In genomic region chr15:90389513-90389912, GRCh38 we compare ENCODE assay signal across 9 cellular contexts. TPM values are rescaled to one million over a fixed set of nuclear protein-coding genes. Genes with fewer than 3 reads are reported as not detected.
DNase-seq lines count a peak whose midpoint lies in the region; ATAC-seq, FAIRE-seq and TF ChIP-seq lines count a peak whose summit lies in the region.
"Had no signal": no experiment of that assay in that cellular context is flagged by ENCODE, and none has a peak within 500 bp of the region (broad histone marks: within the 10 kb centered on the region; RNA-seq: fewer than 3 reads in every experiment).

No MANE protein-coding gene starts in this region.

- BruUV-seq in HepG2 (replicated peaks; lab: Mats Ljungman, UMichigan): no TSS peak

- no peak for TF ChIP-seq RAD21 in HepG2 (CRISPR knock-in tag; IDR thresholded peaks at IDR 0.05)

- in situ Hi-C loops in HepG2 (cut with HindIII; ENCODE audit: extremely low pct_ligation_motif_present, low pct_unique_long_range_greater_than_20kb): no loop called here

- H3K4me1 Mint-ChIP-seq in T-helper 1 cell treated with Interleukin-12 subunit alpha and Interleukin-12 subunit beta and Interleukin-4 antibody, amounts not matched to agents 30 μg/mL and 1 μg/mL, for 36 hours (ENCODE audit: low read depth): peaks cover 52% of the 10 kb centered on the region

- H3K4me1 ChIP-seq in adrenal gland (replicated peaks in 1 of 2) (peaks cover 31 to 51% of the 10 kb centered on the region in 2 donors), HepG2 (ENCODE audit: insufficient read depth, low read length) (peaks cover 22% of the 10 kb centered on the region)

- H3K27ac ChIP-seq in adrenal gland (peak overlapping the region in 3 of 5 donors; percentile 17 to 98 (median 96)), HepG2 (ENCODE audit: extremely low read length, insufficient read depth, low read length) (no peak overlapping the region), substantia nigra (ENCODE audit: low read depth, low read length, poor library complexity, severe bottlenecking) (peak overlapping the region; percentile 88)

- no peak for FAIRE-seq in HepG2 (lab: Jason Lieb, UNC)
- FAIRE-seq: A204.1 had no signal

- H3K9me3 Mint-ChIP-seq in T-helper 1 cell treated with Interleukin-12 subunit alpha and Interleukin-12 subunit beta and Interleukin-4 antibody, amounts not matched to agents 30 μg/mL and 1 μg/mL, for 36 hours: no peaks in the 10 kb centered on the region

- TF ChIP-seq CTCF in adrenal gland (IDR thresholded peaks at IDR 0.05) (no peak), HepG2 (CRISPR knock-in tag; IDR thresholded peaks at IDR 0.05) (no peak)

- intact Hi-C loops in adrenal gland (cut with DNase I) (no loop called here), HepG2 (cut with micrococcal nuclease; ENCODE audit: unreplicated experiment) (no loop called here)

- peak overlapping the region in 1 of 4 donors; percentile 94 for H3K4me3 ChIP-seq in adrenal gland
- H3K4me3 ChIP-seq in HepG2 (replicated peaks in 1 of 3; ENCODE audit: insufficient read depth in 1 of 3, low read depth in 2 of 3, low read length in 3 of 3): peak overlapping the region; percentile 90 to 96 (median 92)

- H2AFZ ChIP-seq in HepG2 (ENCODE audit: low read length): no peak overlapping the region

- H3K36me3 ChIP-seq in adrenal gland (replicated peaks in 1 of 2) (peaks cover 0 to 18% of the 10 kb centered on the region in 2 donors), HepG2 (replicated peaks in 1 of 2; ENCODE audit: control insufficient read depth in 1 of 2, insufficient read depth in 2 of 2, low read length in 2 of 2) (peaks cover 2 to 11% of the 10 kb centered on the region in 2 experiments; a peak in 2 of 5 replicates)

- 51 to 67% (median 60%) methylated on average over 6 of the region's 6 CpGs for WGBS in adrenal gland, 4 donors
- 63% methylated on average over 6 of the region's 6 CpGs for WGBS in HepG2 (ENCODE audit: low lambda C conversion rate)

- CTCF ChIA-PET in HepG2 (lab: Yijun Ruan, JAX; ENCODE audit: low intra/inter-chr PET ratio, low total read pairs): no interaction called here

- peaks cover 6% of the 10 kb centered on the region for H3K79me2 ChIP-seq in HepG2 (ENCODE audit: insufficient read depth, low read length)

- H3K27me3 Mint-ChIP-seq in T-helper 1 cell treated with Interleukin-12 subunit alpha and Interleukin-12 subunit beta and Interleukin-4 antibody, amounts not matched to agents 30 μg/mL and 1 μg/mL, for 36 hours (ENCODE audit: low read depth): no peaks in the 10 kb centered on the region

- H3K9me3 ChIP-seq in adrenal gland (replicated peaks in 1 of 3) (no peaks in the 10 kb centered on the region), HepG2 (ENCODE audit: low read length) (no peaks in the 10 kb centered on the region)

- H3K27ac Mint-ChIP-seq in T-helper 1 cell treated with Interleukin-12 subunit alpha and Interleukin-12 subunit beta and Interleukin-4 antibody, amounts not matched to agents 30 μg/mL and 1 μg/mL, for 36 hours: peak overlapping the region; percentile 90

- TF ChIP-seq POLR2A in adrenal gland (IDR thresholded peaks at IDR 0.05) (no peak), HepG2 (IDR thresholded peaks at IDR 0.05; ENCODE audit: insufficient read depth in 1 of 2, low read depth in 2 of 2, low read length in 2 of 2) (no peak)

- peak overlapping the region; percentile 81 for H3K4me2 ChIP-seq in HepG2 (ENCODE audit: low read depth, low read length)

- POLR2A ChIA-PET in HepG2 (lab: Yijun Ruan, JAX): interaction anchor here (0.7 to 2.4 kb wide), 2 partner anchors 11 to 60 kb away, joined by 3 to 17 read pairs; no protein-coding TSS in a partner anchor

- peaks cover 39% of the 10 kb centered on the region for H3K36me3 Mint-ChIP-seq in T-helper 1 cell treated with Interleukin-12 subunit alpha and Interleukin-12 subunit beta and Interleukin-4 antibody, amounts not matched to agents 30 μg/mL and 1 μg/mL, for 36 hours (ENCODE audit: low read depth)

- no peak for ATAC-seq in HepG2
- no peak for ATAC-seq in HG02938 (IDR thresholded peaks at IDR 0.05; ENCODE audit: unreplicated experiment)

- H3K4me3 Mint-ChIP-seq in T-helper 1 cell treated with Interleukin-12 subunit alpha and Interleukin-12 subunit beta and Interleukin-4 antibody, amounts not matched to agents 30 μg/mL and 1 μg/mL, for 36 hours: peak overlapping the region; percentile 87

- no peaks in the 10 kb centered on the region for H3K27me3 ChIP-seq in adrenal gland
- H3K27me3 ChIP-seq in HepG2 (ENCODE audit: control insufficient read depth in 1 of 2, insufficient read depth in 2 of 2, low read length in 2 of 2): no peaks in the 10 kb centered on the region; a peak in 1 of 5 replicates

- H4K20me1 ChIP-seq in HepG2 (ENCODE audit: insufficient read depth, low read length): no peaks in the 10 kb centered on the region

- TF ChIP-seq EP300 in HepG2 (IDR thresholded peaks at IDR 0.05; ENCODE audit: low read depth in 2 of 2, low read length in 2 of 2): no peak
- no peak for TF ChIP-seq EP300 in HepG2 (CRISPR knock-in tag; IDR thresholded peaks at IDR 0.05; ENCODE audit: borderline replicate concordance)

- peak overlapping the region; percentile 82; the same call in 1 of the 2 replicates for H3K9ac ChIP-seq in HepG2 (ENCODE audit: insufficient read depth, low read depth, low read length)

- DNase-seq in T-helper 1 cell: no peak
- no peak for DNase-seq in adrenal gland
- DNase-seq in HepG2 (ENCODE audit: low spot score): no peak
- DNase-seq in substantia nigra (lab: John Stamatoyannopoulos, UW): no peak
- no peak for DNase-seq in anterior cingulate cortex (lab: John Stamatoyannopoulos, UW)
- no peak for DNase-seq in central memory CD4-positive, alpha-beta T cell

RNA-seq across cellular contexts. Expression of gene IQGAP1, which starts 1.5 kb away (rescaled TPM):
- total RNA-seq in adrenal gland: 100 to 1,000 TPM; 122 to 261 (median 162) TPM
- polyA plus RNA-seq in adrenal gland: 100 to 1,000 TPM in 1 of 3 donors, 10 to 100 TPM in 2; 34.3 to 195 (median 57.7) TPM
- total RNA-seq in HepG2 (2016; rRNA removed; fragmentation: Illumina TruSeq; extraction: Trizol): 25.9 and 37.9 TPM in 2 replicates
- total RNA-seq in HepG2 (2016; cell fraction: cytosol; rRNA removed; fragmentation: Illumina TruSeq; extraction: Trizol; ENCODE audit: low read depth): 7.0 and 10.3 TPM in 2 replicates
- 24.2 and 39.8 TPM in 2 replicates for total RNA-seq in HepG2 (2016; cell fraction: insoluble cytoplasmic fraction; rRNA removed; fragmentation: Illumina TruSeq; extraction: Trizol)
- total RNA-seq in HepG2 (2016; cell fraction: membrane; rRNA removed; fragmentation: Illumina TruSeq; extraction: Trizol): 4.9 and 6.0 TPM in 2 replicates
- total RNA-seq in HepG2 (2016; cell fraction: nucleus; rRNA removed; fragmentation: Illumina TruSeq; extraction: Trizol): 45.8 and 61.3 TPM in 2 replicates
- polyA plus RNA-seq in HepG2 (2011; rRNA removed): 22.5 and 29.5 TPM in 2 replicates
- 6.9 and 8.8 TPM in 2 replicates for polyA plus RNA-seq in HepG2 (2011; cell fraction: cytosol; rRNA removed)
- polyA plus RNA-seq in HepG2 (2011; cell fraction: nucleus; rRNA removed): 43.0 and 44.1 TPM in 2 replicates
- polyA plus RNA-seq in HepG2 (2012): 19.9 and 21.7 TPM in 2 replicates
- polyA plus RNA-seq in HepG2 (2016; cell fraction: cytosol; fragmentation: Illumina TruSeq; extraction: Trizol; ENCODE audit: low read depth): 0.76 and 1.4 TPM in 2 replicates
- polyA plus RNA-seq in HepG2 (2016; cell fraction: insoluble cytoplasmic fraction; fragmentation: Illumina TruSeq; extraction: Trizol; ENCODE audit: low read depth): 26.8 and 29.0 TPM in 2 replicates
- 2.5 and 4.1 TPM in 2 replicates for polyA plus RNA-seq in HepG2 (2016; cell fraction: membrane; fragmentation: Illumina TruSeq; extraction: Trizol; ENCODE audit: low read depth)
- polyA plus RNA-seq in HepG2 (2016; cell fraction: nucleus; fragmentation: Illumina TruSeq; extraction: Trizol; ENCODE audit: insufficient read depth, low read depth): 58.6 and 63.1 TPM in 2 replicates
- 43.9 and 274 TPM in 2 replicates for polyA minus RNA-seq in HepG2 (2011; rRNA and poly(A)+ RNA removed; ENCODE audit: low replicate concordance)
- 20.6 and 26.9 TPM in 2 replicates for polyA minus RNA-seq in HepG2 (2011; cell fraction: cytosol; rRNA and poly(A)+ RNA removed)
- 216 and 230 TPM in 2 replicates for polyA minus RNA-seq in HepG2 (2011; cell fraction: nucleus; rRNA and poly(A)+ RNA removed)

RNA-seq across cellular contexts. Expression of gene ZNF774, which starts 37.4 kb away (rescaled TPM):
- total RNA-seq in adrenal gland (10 to 100 TPM in 2 of 8 donors, 1 to 10 TPM in 6; 3.3 to 21.4 (median 6.6) TPM), HepG2 (2016; rRNA removed; fragmentation: Illumina TruSeq; extraction: Trizol) (0.98 and 1.4 TPM in 2 replicates)
- polyA plus RNA-seq in adrenal gland (1 to 10 TPM; 1.0 to 5.7 (median 1.8) TPM), HepG2 (2011; rRNA removed) (0.59 and 0.61 TPM in 2 replicates)
- 0.09 and 1.2 TPM in 2 replicates for total RNA-seq in HepG2 (2016; cell fraction: cytosol; rRNA removed; fragmentation: Illumina TruSeq; extraction: Trizol; ENCODE audit: low read depth)
- 0.89 and 1.7 TPM in 2 replicates for total RNA-seq in HepG2 (2016; cell fraction: insoluble cytoplasmic fraction; rRNA removed; fragmentation: Illumina TruSeq; extraction: Trizol)
- total RNA-seq in HepG2 (2016; cell fraction: membrane; rRNA removed; fragmentation: Illumina TruSeq; extraction: Trizol): 0.69 and 1.3 TPM in 2 replicates
- 0.78 and 1.6 TPM in 2 replicates for total RNA-seq in HepG2 (2016; cell fraction: nucleus; rRNA removed; fragmentation: Illumina TruSeq; extraction: Trizol)
- 0.31 and 0.60 TPM in 2 replicates for polyA plus RNA-seq in HepG2 (2011; cell fraction: cytosol; rRNA removed)
- polyA plus RNA-seq in HepG2 (2011; cell fraction: nucleus; rRNA removed): 0.40 and 0.78 TPM in 2 replicates
- 0.52 and 0.92 TPM in 2 replicates for polyA plus RNA-seq in HepG2 (2012)
- polyA plus RNA-seq in HepG2 (2016; cell fraction: cytosol; fragmentation: Illumina TruSeq; extraction: Trizol; ENCODE audit: low read depth): 1.0 and 1.1 TPM in 2 replicates
- 0.79 and 1.3 TPM in 2 replicates for polyA plus RNA-seq in HepG2 (2016; cell fraction: insoluble cytoplasmic fraction; fragmentation: Illumina TruSeq; extraction: Trizol; ENCODE audit: low read depth)
- 0.52 and 0.56 TPM in 2 replicates for polyA plus RNA-seq in HepG2 (2016; cell fraction: membrane; fragmentation: Illumina TruSeq; extraction: Trizol; ENCODE audit: low read depth)
- 1.7 and 3.0 TPM in 2 replicates for polyA plus RNA-seq in HepG2 (2016; cell fraction: nucleus; fragmentation: Illumina TruSeq; extraction: Trizol; ENCODE audit: insufficient read depth, low read depth)
- polyA minus RNA-seq in HepG2 (2011; rRNA and poly(A)+ RNA removed; ENCODE audit: low replicate concordance): 0.54 and 2.1 TPM in 2 replicates
- polyA minus RNA-seq in HepG2 (2011; cell fraction: cytosol; rRNA and poly(A)+ RNA removed): 0.18 and 0.59 TPM in 2 replicates
- polyA minus RNA-seq in HepG2 (2011; cell fraction: nucleus; rRNA and poly(A)+ RNA removed): 1.9 and 5.0 TPM in 2 replicates
